Comparison of ENCODE assay signal across 26 cellular contexts in the genomic region with DNA sequence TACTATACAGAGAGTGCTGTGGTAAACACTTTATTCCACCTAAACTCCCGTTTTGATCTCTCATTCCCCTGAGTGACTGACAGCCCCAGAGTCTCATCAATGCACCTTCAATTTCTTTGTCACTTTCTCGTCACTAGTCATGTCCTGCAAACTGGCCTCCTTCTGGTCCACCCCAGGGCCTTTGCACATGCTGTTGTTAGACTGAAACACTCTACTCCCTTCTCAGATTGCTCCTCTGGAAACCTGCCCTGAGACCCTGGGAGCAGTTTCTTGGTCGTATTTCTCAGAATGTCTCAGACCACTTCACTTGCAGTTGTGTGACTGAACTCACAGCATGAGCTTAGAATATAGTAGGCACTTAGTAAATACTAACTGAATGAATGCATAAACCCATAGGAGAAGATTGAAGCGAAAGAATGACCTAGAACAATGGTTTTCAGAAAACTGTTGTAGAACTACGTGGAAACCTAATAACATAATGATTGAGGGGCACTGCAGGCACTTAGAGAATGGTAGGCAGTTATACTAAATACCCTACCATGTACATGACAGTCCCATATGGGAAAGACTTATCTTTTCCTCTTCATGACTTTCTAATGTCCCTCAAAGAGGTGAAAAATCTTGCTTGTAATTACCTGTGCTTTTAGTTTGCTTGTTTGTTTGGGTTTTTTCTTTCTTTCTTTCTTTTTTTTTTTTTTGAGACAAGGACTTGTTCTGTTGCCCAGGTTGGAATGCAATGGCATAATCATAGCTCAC.
"Had no signal": no experiment of that assay in that cellular context is flagged by ENCODE, and none has a peak within 500 bp of the region (broad histone marks: within the 10 kb centered on the region; RNA-seq: fewer than 3 reads in every experiment).

No MANE protein-coding gene starts in this region.

- H3K36me3 ChIP-seq: stomach, suprapubic skin, thoracic aorta, thyroid gland, tibial artery, tibial nerve, transverse colon, upper lobe of left lung, upper lobe of right lung, uterus, vagina had no signal

- H3K27me3 ChIP-seq: testis, thyroid gland, uterus had no signal

- ATAC-seq: stimulated activated effector memory CD8-positive, alpha-beta T cell treated with anti-CD3 and anti-CD28 coated beads, Interleukin-12 subunit alpha, Interleukin-12 subunit beta, amount 100 ng/mL, for 72 hours; stimulated activated memory B cell treated with anti-CD40 and anti-IgM and Interleukin-4, amounts not matched to agents 10 μg/mL and 1 μg/mL and 100 μg/mL, for 72 hours; stimulated activated naive B cell treated with anti-CD40 and anti-IgM and Interleukin-4, amounts not matched to agents 10 μg/mL and 1 μg/mL and 100 μg/mL, for 72 hours; stimulated activated naive CD8-positive, alpha-beta T cell treated with anti-CD3 and anti-CD28 coated beads, Interleukin-15, amount 100 ng/mL, for 72 hours; stimulated activated naive CD8-positive, alpha-beta T cell treated with anti-CD3 and anti-CD28 coated beads, Interleukin-15, Interleukin-2, amounts not matched to agents 100 U/mL and 50 U/mL, for 24 hours; upper lobe of right lung had no signal

- H3K4me1 ChIP-seq: suprapubic skin, testis, tibial nerve, transverse colon, upper lobe of right lung, vagina had no signal

- H3K9me3 ChIP-seq: stomach, suprapubic skin, testis, thoracic aorta, thyroid gland, tibial artery, transverse colon, upper lobe of left lung, upper lobe of right lung, uterus, vagina had no signal

- H3K4me3 ChIP-seq: stomach, suprapubic skin, testis, thoracic aorta, thyroid gland, tibial artery, tibial nerve, transverse colon, upper lobe of left lung, upper lobe of right lung, uterus, vagina had no signal

- DNase-seq: stimulated activated CD4-positive, alpha-beta T cell treated with anti-CD3 and anti-CD28 coated beads, Interleukin-2, amount 100 ng/mL, for 48 hours; stimulated activated CD4-positive, alpha-beta T cell treated with anti-CD3 and anti-CD28 coated beads, Interleukin-4, amount 100 ng/mL, for 1 hour; stimulated activated CD4-positive, alpha-beta T cell treated with anti-CD3 and anti-CD28 coated beads, Interleukin-4, amount 100 ng/mL, for 24 hours; stimulated activated CD8-positive, alpha-beta memory T cell treated with anti-CD3 and anti-CD28 coated beads, Interleukin-4, amount 100 ng/mL, for 48 hours; stimulated activated naive B cell treated with anti-CD40 and anti-IgM and Interleukin-4, amounts not matched to agents 10 μg/mL and 1 μg/mL and 100 μg/mL, for 72 hours; stimulated activated naive CD4-positive, alpha-beta T cell; stimulated activated naive CD4-positive, alpha-beta T cell treated with Interleukin-2 at 50 U/mL for 16 hours; stimulated activated naive CD8-positive, alpha-beta T cell treated with anti-CD3 and anti-CD28 coated beads, Interleukin-15, amount 100 ng/mL, for 72 hours; stimulated activated naive CD8-positive, alpha-beta T cell treated with anti-CD3 and anti-CD28 coated beads, Interleukin-15, Interleukin-2, amounts not matched to agents 100 U/mL and 50 U/mL, for 24 hours; stomach; substantia nigra; testis; thyroid gland; tibial artery; transverse colon; trophoblast cell; upper lobe of left lung; upper lobe of right lung; uterus had no signal

- FAIRE-seq: urothelium cell line had no signal

- H3K27ac ChIP-seq: stomach, suprapubic skin, testis, thoracic aorta, thyroid gland, tibial artery, tibial nerve, transverse colon, upper lobe of left lung, upper lobe of right lung, uterus, vagina had no signal
